Comparison of ENCODE assay signal across 8 cellular contexts in genomic region chr10:97792058-97792721, GRCh38. TPM values are rescaled to one million over a fixed set of nuclear protein-coding genes. Genes with fewer than 3 reads are reported as not detected.
DNase-seq lines count a peak whose midpoint lies in the region; ATAC-seq and TF ChIP-seq lines count a peak whose summit lies in the region.

No MANE protein-coding gene starts in this region.

- H3K4me3 ChIP-seq in SU-DHL-6 (ENCODE audit: insufficient read depth, low read length, poor library complexity, severe bottlenecking) (no peak overlapping the region), cardiac muscle cell (no peak overlapping the region), aorta (ENCODE audit: low read length in 2 of 2) (no peak overlapping the region)

- ATAC-seq in aorta (ENCODE audit: low FRiP score) = no peak

- DNase-seq in NK-92 treated with Interleukin-12 subunit alpha and Interleukin-12 subunit beta, amount 100 ng/mL, for 24 hours (lab: John Stamatoyannopoulos, UW) = peak; percentile 35
- no peak for DNase-seq in NK-92 (lab: John Stamatoyannopoulos, UW; ENCODE audit: unreplicated experiment)
- peak; percentile 45 for DNase-seq in M059J (ENCODE audit: low read depth)
- DNase-seq in cardiac muscle cell (ENCODE audit: low read depth in 1 of 2, low spot score in 1 of 2) = peak; percentile 60 to 68
- peak; percentile 22 for DNase-seq in putamen (ENCODE audit: low spot score)
- DNase-seq in aorta = peak; percentile 72 to 89

- no peaks in the 10 kb centered on the region for H3K79me2 ChIP-seq in SU-DHL-6 (ENCODE audit: insufficient read depth, low read length)

- H3K27ac Mint-ChIP-seq in activated naive CD8-positive, alpha-beta T cell = peak overlapping the region; percentile 41

- H3K4me3 Mint-ChIP-seq in activated naive CD8-positive, alpha-beta T cell = no peak overlapping the region

- H3K27me3 ChIP-seq in SU-DHL-6 (ENCODE audit: low read length) = no peaks in the 10 kb centered on the region
- no peaks in the 10 kb centered on the region for H3K27me3 ChIP-seq in cardiac muscle cell
- no peaks in the 10 kb centered on the region for H3K27me3 ChIP-seq in aorta (ENCODE audit: control insufficient read depth in 1 of 2, insufficient read depth in 2 of 2, low read length in 1 of 2)

- no peaks in the 10 kb centered on the region for H3K9me3 Mint-ChIP-seq in activated naive CD8-positive, alpha-beta T cell (ENCODE audit: low read depth)

- peaks cover 3% of the 10 kb centered on the region for H3K4me1 ChIP-seq in cardiac muscle cell (ENCODE audit: low read depth)
- no peaks in the 10 kb centered on the region for H3K4me1 ChIP-seq in aorta (ENCODE audit: control insufficient read depth in 1 of 2, insufficient read depth in 2 of 2, low read length in 2 of 2)

- intact Hi-C loops in aorta (cut with DNase I) = loop anchor here (1.0 to 5.0 kb wide), 3 partner anchors 77 to 255 kb away; no protein-coding TSS in a partner anchor

- H3K9ac ChIP-seq in SU-DHL-6 (ENCODE audit: low read length) = no peak overlapping the region

- no peak overlapping the region for H2AFZ ChIP-seq in SU-DHL-6 (ENCODE audit: low read depth, low read length, severe bottlenecking)

- H3K4me2 ChIP-seq in SU-DHL-6 (ENCODE audit: low read depth, low read length, poor library complexity, severe bottlenecking) = no peak overlapping the region

- peak; percentile 90 for TF ChIP-seq CTCF in SU-DHL-6 (IDR thresholded peaks at IDR 0.05; ENCODE audit: insufficient read depth, low read length, poor library complexity, severe bottlenecking)
- peak; percentile 97 for TF ChIP-seq CTCF in cardiac muscle cell (IDR thresholded peaks at IDR 0.05; ENCODE audit: low read depth, low read length)

- no peaks in the 10 kb centered on the region for H3K27me3 Mint-ChIP-seq in activated naive CD8-positive, alpha-beta T cell

- H3K9me2 ChIP-seq in SU-DHL-6 (replicated peaks; ENCODE audit: insufficient read depth, low read length) = no peaks in the 10 kb centered on the region

- no peaks in the 10 kb centered on the region for H3F3A ChIP-seq in SU-DHL-6 (ENCODE audit: insufficient read depth)

- no peaks in the 10 kb centered on the region for H3K36me3 Mint-ChIP-seq in activated naive CD8-positive, alpha-beta T cell

- no peaks in the 10 kb centered on the region for H3K36me3 ChIP-seq in SU-DHL-6 (ENCODE audit: low read length)
- no peaks in the 10 kb centered on the region for H3K36me3 ChIP-seq in cardiac muscle cell
- H3K36me3 ChIP-seq in aorta (ENCODE audit: control insufficient read depth in 1 of 2, insufficient read depth in 2 of 2, low read length in 1 of 2) = no peaks in the 10 kb centered on the region

- H3K27ac ChIP-seq in SU-DHL-6 (ENCODE audit: low read depth, low read length) = no peak overlapping the region
- no peak overlapping the region for H3K27ac ChIP-seq in cardiac muscle cell
- H3K27ac ChIP-seq in aorta (ENCODE audit: low read depth in 1 of 2, low read length in 2 of 2) = no peak overlapping the region

- peaks cover 38% of the 10 kb centered on the region for H3K4me1 Mint-ChIP-seq in activated naive CD8-positive, alpha-beta T cell (ENCODE audit: low read depth)

- H3K9me3 ChIP-seq in SU-DHL-6 (ENCODE audit: insufficient read depth, low read length) = no peaks in the 10 kb centered on the region
- H3K9me3 ChIP-seq in cardiac muscle cell (ENCODE audit: low read depth) = no peaks in the 10 kb centered on the region
- no peaks in the 10 kb centered on the region for H3K9me3 ChIP-seq in aorta (ENCODE audit: control insufficient read depth, low read length)

- H4K20me1 ChIP-seq in SU-DHL-6 (ENCODE audit: low read depth, low read length) = no peaks in the 10 kb centered on the region

- WGBS in aorta, 2 donors = 38 to 41% methylated on average over 8 of the region's 8 CpGs

RNA-seq across cellular contexts. Expression of gene SFRP5, which starts 20.4 kb away (rescaled TPM):
- not detected in 2 replicates for total RNA-seq in M059J (2014; rRNA removed; shearing (Covaris generic))
- total RNA-seq in cardiac muscle cell (23.7 and 35.0 TPM in 2 replicates), aorta (1 to 10 TPM; 1.4 to 3.7 TPM)
- polyA plus RNA-seq in cardiac muscle cell (29.3 and 38.2 TPM in 2 replicates), aorta (1 to 10 TPM in 1 of 2 donors, under 1 TPM in 1; 0.36 to 8.8 TPM)

RNA-seq across cellular contexts. Expression of gene ZFYVE27, which starts 55.3 kb away (rescaled TPM):
- 9.0 and 19.2 TPM in 2 replicates for total RNA-seq in M059J (2014; rRNA removed; shearing (Covaris generic))
- total RNA-seq in cardiac muscle cell = 39.1 and 59.8 TPM in 2 replicates
- 50.7 and 52.8 TPM in 2 replicates for polyA plus RNA-seq in cardiac muscle cell
- total RNA-seq in aorta = 10 to 100 TPM; 23.0 to 33.2 TPM
- polyA plus RNA-seq in aorta = 10 to 100 TPM in 1 of 2 donors, 1 to 10 TPM in 1; 6.1 to 24.6 TPM

RNA-seq across cellular contexts. Expression of gene GOLGA7B, which starts 57.5 kb away (rescaled TPM):
- not detected in 2 replicates for total RNA-seq in M059J (2014; rRNA removed; shearing (Covaris generic))
- 0.18 and 0.27 TPM in 2 replicates for total RNA-seq in cardiac muscle cell
- 0.19 and 2.8 TPM in 2 replicates for polyA plus RNA-seq in cardiac muscle cell
- total RNA-seq in aorta = under 1 TPM; 0.36 to 0.45 TPM
- polyA plus RNA-seq in aorta = under 1 TPM; 0.13 to 0.41 TPM
